ENCODE assay signal across 8 cellular contexts in genomic region chr9:21831841-21832509, GRCh38. TPM values are rescaled to one million over a fixed set of nuclear protein-coding genes. Genes with fewer than 3 reads are reported as not detected.
A peak's percentile ranks its signal among the peaks of the same experiment; 100 is the strongest.
DNase-seq lines count a peak whose midpoint lies in the region; ATAC-seq lines count a peak whose summit lies in the region.

No MANE protein-coding gene starts in this region.

- peak; percentile 39 for ATAC-seq in GM21367 (IDR thresholded peaks at IDR 0.05; ENCODE audit: unreplicated experiment)
- ATAC-seq in HG03575 (IDR thresholded peaks at IDR 0.05; ENCODE audit: extremely low read depth, insufficient number of reproducible peaks, low FRiP score, unreplicated experiment) = peak; percentile 39
- ATAC-seq in naive B cell (ENCODE audit: low read depth in 2 of 2) = peak in 1 of 2 donors; percentile 19

- peaks cover 30 to 40% (median 33%) of the 10 kb centered on the region in 3 donors for H3K4me1 Mint-ChIP-seq in naive B cell

- H3K9me3 Mint-ChIP-seq in naive B cell = no peaks in the 10 kb centered on the region

- H3K27ac Mint-ChIP-seq in naive B cell = peak overlapping the region in 4 of 6 donors; percentile 28 to 89 (median 76)

- no peaks in the 10 kb centered on the region for H3K27me3 Mint-ChIP-seq in naive B cell

- peak overlapping the region in 1 of 8 donors; percentile 52 for H3K4me3 Mint-ChIP-seq in naive B cell

- H3K36me3 Mint-ChIP-seq in naive B cell = peaks cover 12 to 16% of the 10 kb centered on the region in 2 donors

- DNase-seq in GM04504 (ENCODE audit: low read depth) (peak; percentile 83), amniotic epithelial cell (ENCODE audit: low read depth) (peak; percentile 83), naive B cell (no peak), COLO829 (ENCODE audit: low spot score) (no peak), NCI-H1105 (lab: John Stamatoyannopoulos, UW) (no peak), NCI-H187 (lab: John Stamatoyannopoulos, UW) (no peak)

RNA-seq across cellular contexts. Expression of gene MTAP, which starts 29.5 kb away (rescaled TPM):
- polyA plus RNA-seq in naive B cell (ENCODE audit: low read depth in 6 of 6) = 10 to 100 TPM; 12.1 to 24.3 (median 18.1) TPM

Comparison
In these comparisons a context has a peak if more than half of its experiments do, and no peak if none do; other contexts are left out.
1. DNase-seq: peak in GM04504 (single experiment) and amniotic epithelial cell (single experiment); none in naive B cell (single experiment), COLO829 (single experiment), NCI-H1105 (single experiment) and NCI-H187 (0 of 2).